1 cellular context compared by ENCODE assay signal in genomic region chr9:92043002-92043401, GRCh38.
A peak's percentile ranks its signal among the peaks of the same experiment; 100 is the strongest.
TF ChIP-seq lines count a peak whose summit lies in the region.

No MANE protein-coding gene starts in this region.

TF ChIP-seq in K562, 482 proteins besides CTCF, POLR2A, EP300 and RAD21 (continued from another document):
- no peak for TF ChIP-seq ARID4B (CRISPR knock-in tag; IDR thresholded peaks at IDR 0.05)
- TF ChIP-seq ZKSCAN3 (CRISPR knock-in tag; IDR thresholded peaks at IDR 0.05) = no peak
- TF ChIP-seq MEIS2 (IDR thresholded peaks at IDR 0.05; ENCODE audit: partially characterized antibody) = peak; percentile 81
- TF ChIP-seq PBX2 (CRISPR knock-in tag; IDR thresholded peaks at IDR 0.05; ENCODE audit: low read depth) = peak; percentile 39; the same call in 1 of the 2 replicates
- peak; percentile 76 for TF ChIP-seq PBX2 (tag; conservative IDR thresholded peaks at IDR 0.05; ENCODE audit: low read depth)
- TF ChIP-seq FOXJ2 (tag; IDR thresholded peaks at IDR 0.05) = no peak
- peak; percentile 87 for TF ChIP-seq PKNOX1 (IDR thresholded peaks at IDR 0.05)
- no peak for TF ChIP-seq KDM4B (IDR thresholded peaks at IDR 0.05; ENCODE audit: borderline replicate concordance in 2 of 2, low read depth in 1 of 2)
- no peak for TF ChIP-seq RFX5 (IDR thresholded peaks at IDR 0.05; ENCODE audit: low read depth, low read length)
- TF ChIP-seq ZBTB17 (CRISPR knock-in tag; IDR thresholded peaks at IDR 0.05) = peak; percentile 58; the same call in 1 of the 2 replicates
- no peak for TF ChIP-seq TOE1 (IDR thresholded peaks at IDR 0.05; ENCODE audit: borderline replicate concordance)
- no peak for TF ChIP-seq TOE1 (CRISPR knock-in tag; IDR thresholded peaks at IDR 0.05; ENCODE audit: borderline replicate concordance, low read depth)
- TF ChIP-seq GTF3C2 (IDR thresholded peaks at IDR 0.05; ENCODE audit: borderline replicate concordance, extremely low read depth, insufficient read length) = no peak
- 0 out of 2 replicates have a peak, but pooled peaks have one; percentile 36 for TF ChIP-seq TCF3 (CRISPR knock-in tag; IDR thresholded peaks at IDR 0.05)
- 0 out of 2 replicates have a peak, but pooled peaks have one; percentile 10 for TF ChIP-seq HMBOX1 (IDR thresholded peaks at IDR 0.05)
- no peak for TF ChIP-seq HDAC3 (IDR thresholded peaks at IDR 0.05; ENCODE audit: borderline replicate concordance, partially characterized antibody)
